39 cellular contexts compared by ENCODE assay signal in the genomic region with DNA sequence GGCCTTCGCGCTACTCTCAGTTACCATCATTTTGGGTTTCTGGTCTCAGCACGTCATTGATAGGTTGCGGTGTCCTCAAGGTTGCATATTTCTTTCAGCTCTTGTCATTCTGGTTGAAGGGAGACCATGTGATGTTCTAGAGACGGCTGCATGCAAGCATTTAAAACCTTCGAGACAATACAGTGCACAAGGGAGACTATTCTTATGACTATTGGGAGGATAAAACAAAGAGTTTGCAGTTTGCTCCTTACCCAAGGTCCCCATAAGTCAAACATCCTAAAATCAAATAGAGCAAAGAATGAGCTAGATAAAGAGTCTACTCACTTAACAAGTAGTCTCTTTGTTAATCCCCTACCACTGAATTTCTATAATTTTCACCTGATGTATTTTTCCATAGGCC. TPM values are rescaled to one million over a fixed set of nuclear protein-coding genes. Genes with fewer than 3 reads are reported as not detected.
"Had no signal": no experiment of that assay in that cellular context is flagged by ENCODE, and none has a peak within 500 bp of the region (broad histone marks: within the 10 kb centered on the region; RNA-seq: fewer than 3 reads in every experiment).

No MANE protein-coding gene starts in this region.

- DNase-seq: activated B cell treated with CpG ODN at 0.5 μM for 24 hours; activated CD4-positive, alpha-beta memory T cell treated with anti-CD3 and anti-CD28 coated beads for 36 hours; activated CD4-positive, alpha-beta T cell treated with anti-CD3 and anti-CD28 coated beads for 4 hours; activated CD4-positive, alpha-beta T cell treated with anti-CD3 and anti-CD28 coated beads, Interleukin-2, amount 10 ng/mL, durations not matched to agents 24 days and 14 days; activated CD4-positive, alpha-beta T cell treated with anti-CD3 and anti-CD28 coated beads, Interleukin-2, amount 50 U/mL, for 1 hour; activated CD4-positive, alpha-beta T cell treated with anti-CD3 and anti-CD28 coated beads, Interleukin-2, amount 50 U/mL, for 4 hours; activated CD4-positive, CD25-positive, alpha-beta regulatory T cell treated with anti-CD3 and anti-CD28 coated beads, Interleukin-2, amount 50 U/mL, for 72 hours; activated CD8-positive, alpha-beta memory T cell treated with anti-CD3 and anti-CD28 coated beads, Interleukin-2, amount 50 U/mL, for 4 hours; activated CD8-positive, alpha-beta T cell treated with anti-CD3 and anti-CD28 coated beads for 36 hours; activated effector memory CD4-positive, alpha-beta T cell treated with anti-CD3 and anti-CD28 coated beads, Interleukin-2, amount 50 U/mL, for 16 hours; activated gamma-delta T cell treated with Interleukin-2 at 50 U/mL for 16 hours; activated naive CD4-positive, alpha-beta T cell; activated naive CD4-positive, alpha-beta T cell treated with anti-CD3 and anti-CD28 coated beads for 36 hours; activated naive CD4-positive, alpha-beta T cell treated with anti-CD3 and anti-CD28 coated beads, Interleukin-2, amount 50 U/mL, for 16 hours; activated naive CD8-positive, alpha-beta T cell treated with anti-CD3 and anti-CD28 coated beads for 36 hours; activated T-cell treated with anti-CD3 and anti-CD28 coated beads for 4 hours; activated T-cell treated with anti-CD3 and anti-CD28 coated beads, Interleukin-2, amount 50 U/mL, for 1 hour; activated T-cell treated with anti-CD3 and anti-CD28 coated beads, Interleukin-2, amount 50 U/mL, for 4 hours; activated T-cell treated with anti-CD3 and anti-CD28 coated beads, Interleukin-2, amount 50 U/mL, for 72 hours; amygdala; anterior cingulate cortex; caudate nucleus; cerebellar nuclear complex; T-helper 2 cell; T-helper 9 cell had no signal

- H3K36me3 Mint-ChIP-seq: activated CD4-positive, alpha-beta memory T cell treated with anti-CD3 and anti-CD28 coated beads for 36 hours; activated naive CD4-positive, alpha-beta T cell treated with anti-CD3 and anti-CD28 coated beads, Interleukin-2, amount 50 U/mL, for 72 hours; activated naive CD8-positive, alpha-beta T cell treated with anti-CD3 and anti-CD28 coated beads for 36 hours; brain had no signal

- FAIRE-seq: bronchial epithelial cell, TTC549 had no signal

- H3K27me3 ChIP-seq: ascending aorta, cardiac muscle cell had no signal

- H3K36me3 ChIP-seq: ascending aorta, cardiac muscle cell had no signal

- H3K4me1 ChIP-seq: ascending aorta had no signal

- H3K27ac Mint-ChIP-seq: activated B cell treated with CpG ODN at 0.5 μM for 24 hours; activated CD4-positive, alpha-beta memory T cell treated with anti-CD3 and anti-CD28 coated beads for 36 hours; activated CD4-positive, alpha-beta T cell treated with anti-CD3 and anti-CD28 coated beads, Interleukin-2, amount 10 ng/mL, durations not matched to agents 24 days and 14 days; activated CD8-positive, alpha-beta T cell treated with anti-CD3 and anti-CD28 coated beads for 36 hours; activated naive CD4-positive, alpha-beta T cell treated with anti-CD3 and anti-CD28 coated beads for 36 hours; activated naive CD4-positive, alpha-beta T cell treated with anti-CD3 and anti-CD28 coated beads, Interleukin-2, amount 50 U/mL, for 72 hours; activated naive CD8-positive, alpha-beta T cell treated with anti-CD3 and anti-CD28 coated beads for 36 hours; activated T-cell treated with anti-CD3 and anti-CD28 coated beads, Interleukin-2, amount 50 U/mL, for 72 hours; activated T-helper 1 cell treated with anti-CD3 and anti-CD28 coated beads, Interleukin-12 subunit alpha, Interleukin-12 subunit beta, Interleukin-2, Interleukin-4 antibody, amounts not matched to agents 30 ng/mL and 10 ng/mL and 1 ng/mL, durations not matched to agents 14 hours and 24 hours and 36 hours; activated T-helper 17 cell treated with anti-CD3 and anti-CD28 coated beads, Interleukin-2, amount 50 U/mL, for 72 hours; brain; T-helper 1 cell treated with Interleukin-12 subunit alpha and Interleukin-12 subunit beta and Interleukin-4 antibody, amounts not matched to agents 30 μg/mL and 1 μg/mL, for 36 hours; T-helper 2 cell treated with Interferon-gamma antibody and Interleukin-4, amounts not matched to agents 5 μg/mL and 100 μg/mL, for 36 hours had no signal

- ATAC-seq: activated CD8-positive, alpha-beta T cell treated with anti-CD3 and anti-CD28 coated beads for 36 hours; activated naive CD4-positive, alpha-beta T cell treated with anti-CD3 and anti-CD28 coated beads, Interleukin-2, amount 50 U/mL, for 72 hours; activated T-cell treated with anti-CD3 and anti-CD28 coated beads, Interleukin-2, amount 50 U/mL, for 4 hours; activated T-cell treated with anti-CD3 and anti-CD28 coated beads, Interleukin-2, amount 50 U/mL, for 72 hours; activated T-helper 17 cell treated with anti-CD3 and anti-CD28 coated beads, Interleukin-2, amount 50 U/mL, for 72 hours had no signal

- H3K4me1 Mint-ChIP-seq: activated B cell treated with CpG ODN at 0.5 μM for 24 hours; activated CD4-positive, alpha-beta T cell treated with anti-CD3 and anti-CD28 coated beads, Interleukin-2, amount 10 ng/mL, durations not matched to agents 24 days and 14 days; activated naive CD8-positive, alpha-beta T cell treated with anti-CD3 and anti-CD28 coated beads for 36 hours; activated T-helper 17 cell treated with anti-CD3 and anti-CD28 coated beads, Interleukin-2, amount 50 U/mL, for 72 hours; brain; central memory CD8-positive, alpha-beta T cell had no signal

- H3K4me3 ChIP-seq: ascending aorta, cardiac muscle cell had no signal

- H3K27ac ChIP-seq: ascending aorta, cardiac muscle cell, VCaP had no signal

- H3K9me3 ChIP-seq: ascending aorta had no signal

- H3K4me3 Mint-ChIP-seq: activated B cell treated with CpG ODN at 0.5 μM for 24 hours; activated CD4-positive, alpha-beta memory T cell treated with anti-CD3 and anti-CD28 coated beads for 36 hours; activated CD4-positive, alpha-beta T cell treated with anti-CD3 and anti-CD28 coated beads, Interleukin-2, amount 10 ng/mL, durations not matched to agents 24 days and 14 days; activated CD8-positive, alpha-beta T cell treated with anti-CD3 and anti-CD28 coated beads for 36 hours; activated naive CD4-positive, alpha-beta T cell treated with anti-CD3 and anti-CD28 coated beads for 36 hours; activated naive CD8-positive, alpha-beta T cell treated with anti-CD3 and anti-CD28 coated beads for 36 hours; activated T-cell treated with anti-CD3 and anti-CD28 coated beads, Interleukin-2, amount 50 U/mL, for 4 hours; activated T-cell treated with anti-CD3 and anti-CD28 coated beads, Interleukin-2, amount 50 U/mL, for 72 hours; activated T-helper 1 cell treated with anti-CD3 and anti-CD28 coated beads, Interleukin-12 subunit alpha, Interleukin-12 subunit beta, Interleukin-2, Interleukin-4 antibody, amounts not matched to agents 30 ng/mL and 10 ng/mL and 1 ng/mL, durations not matched to agents 14 hours and 24 hours and 36 hours; activated T-helper 17 cell treated with anti-CD3 and anti-CD28 coated beads, Interleukin-2, amount 50 U/mL, for 72 hours; brain; central memory CD8-positive, alpha-beta T cell; T-helper 1 cell treated with Interleukin-12 subunit alpha and Interleukin-12 subunit beta and Interleukin-4 antibody, amounts not matched to agents 30 μg/mL and 1 μg/mL, for 36 hours; T-helper 2 cell treated with Interferon-gamma antibody and Interleukin-4, amounts not matched to agents 5 μg/mL and 100 μg/mL, for 36 hours had no signal

- H3K9me3 Mint-ChIP-seq: activated CD4-positive, alpha-beta memory T cell treated with anti-CD3 and anti-CD28 coated beads for 36 hours; activated CD4-positive, alpha-beta T cell treated with anti-CD3 and anti-CD28 coated beads, Interleukin-2, amount 10 ng/mL, durations not matched to agents 24 days and 14 days; activated CD8-positive, alpha-beta T cell treated with anti-CD3 and anti-CD28 coated beads for 36 hours; activated naive CD4-positive, alpha-beta T cell treated with anti-CD3 and anti-CD28 coated beads for 36 hours; activated naive CD4-positive, alpha-beta T cell treated with anti-CD3 and anti-CD28 coated beads, Interleukin-2, amount 50 U/mL, for 72 hours; activated T-cell treated with anti-CD3 and anti-CD28 coated beads, Interleukin-2, amount 50 U/mL, for 4 hours; activated T-cell treated with anti-CD3 and anti-CD28 coated beads, Interleukin-2, amount 50 U/mL, for 72 hours; activated T-helper 1 cell treated with anti-CD3 and anti-CD28 coated beads, Interleukin-12 subunit alpha, Interleukin-12 subunit beta, Interleukin-2, Interleukin-4 antibody, amounts not matched to agents 30 ng/mL and 10 ng/mL and 1 ng/mL, durations not matched to agents 14 hours and 24 hours and 36 hours; activated T-helper 17 cell treated with anti-CD3 and anti-CD28 coated beads, Interleukin-2, amount 50 U/mL, for 72 hours; central memory CD8-positive, alpha-beta T cell; T-helper 1 cell treated with Interleukin-12 subunit alpha and Interleukin-12 subunit beta and Interleukin-4 antibody, amounts not matched to agents 30 μg/mL and 1 μg/mL, for 36 hours; T-helper 2 cell treated with Interferon-gamma antibody and Interleukin-4, amounts not matched to agents 5 μg/mL and 100 μg/mL, for 36 hours had no signal

- H3K27me3 Mint-ChIP-seq: activated CD8-positive, alpha-beta T cell treated with anti-CD3 and anti-CD28 coated beads for 36 hours had no signal

RNA-seq across cellular contexts. Expression of a gene that starts 39.1 kb away (rescaled TPM):
- total RNA-seq: activated B cell treated with CpG ODN at 0.5 μM for 24 hours; activated CD4-positive, alpha-beta memory T cell treated with anti-CD3 and anti-CD28 coated beads for 36 hours; activated CD4-positive, alpha-beta T cell treated with anti-CD3 and anti-CD28 coated beads, Interleukin-2, amount 10 ng/mL, durations not matched to agents 24 days and 14 days; activated CD8-positive, alpha-beta memory T cell treated with anti-CD3 and anti-CD28 coated beads for 36 hours; activated CD8-positive, alpha-beta T cell treated with anti-CD3 and anti-CD28 coated beads for 36 hours; activated naive CD4-positive, alpha-beta T cell treated with anti-CD3 and anti-CD28 coated beads for 36 hours; activated naive CD4-positive, alpha-beta T cell treated with anti-CD3 and anti-CD28 coated beads, Interleukin-2, amount 50 U/mL, for 72 hours; activated naive CD8-positive, alpha-beta T cell treated with anti-CD3 and anti-CD28 coated beads for 36 hours; activated T-cell treated with anti-CD3 and anti-CD28 coated beads, Interleukin-2, amount 50 U/mL, for 4 hours; activated T-cell treated with anti-CD3 and anti-CD28 coated beads, Interleukin-2, amount 50 U/mL, for 72 hours; activated T-helper 1 cell treated with anti-CD3 and anti-CD28 coated beads, Interleukin-12 subunit alpha, Interleukin-12 subunit beta, Interleukin-2, Interleukin-4 antibody, amounts not matched to agents 30 ng/mL and 10 ng/mL and 1 ng/mL, durations not matched to agents 14 hours and 24 hours and 36 hours; activated T-helper 17 cell treated with anti-CD3 and anti-CD28 coated beads, Interleukin-2, amount 50 U/mL, for 72 hours; ascending aorta; bronchial epithelial cell; cardiac muscle cell; chondrocyte had no signal
- polyA plus RNA-seq: cardiac muscle cell had no signal
